ENCODE assay signal across 8 cellular contexts in the genomic region with DNA sequence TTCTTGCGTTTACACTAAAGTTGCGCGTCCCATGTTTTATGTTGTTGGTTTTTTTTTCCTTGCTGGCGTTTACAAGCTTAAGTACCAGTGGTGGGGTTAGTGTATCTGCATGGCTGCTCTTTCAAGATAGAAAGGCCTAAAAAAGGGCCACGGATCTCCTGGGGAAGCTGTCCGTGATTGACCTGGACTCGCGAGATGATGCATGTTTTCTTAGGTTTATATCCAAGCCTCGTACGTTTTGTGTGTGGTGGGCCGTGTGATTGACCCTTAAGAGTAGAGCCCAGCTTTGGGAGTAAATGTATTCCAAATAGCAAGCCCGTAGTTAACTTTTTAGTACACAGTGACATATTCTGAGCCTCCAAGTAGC. TPM values are rescaled to one million over a fixed set of nuclear protein-coding genes. Genes with fewer than 3 reads are reported as not detected.
DNase-seq lines count a peak whose midpoint lies in the region; ATAC-seq, FAIRE-seq and TF ChIP-seq lines count a peak whose summit lies in the region.
"Not testable (repeated sequence)": the region's sequence is repeated elsewhere in the genome, so short reads cannot be mapped to it uniquely, and the experiment has no call there.

No MANE protein-coding gene starts in this region.

- BruUV-seq in HepG2 (replicated peaks; lab: Mats Ljungman, UMichigan) = TSS peak; percentile 77

- H3K36me3 ChIP-seq in HepG2 (replicated peaks in 1 of 2; ENCODE audit: control insufficient read depth in 1 of 2, insufficient read depth in 2 of 2, low read length in 2 of 2) = not testable (repeated sequence)

- TF ChIP-seq CTCF in AG04449 (IDR thresholded peaks at IDR 0.05; ENCODE audit: insufficient read depth, low read length, missing control alignments); epithelial cell of esophagus (IDR thresholded peaks at IDR 0.05; ENCODE audit: insufficient read depth, low read depth, low read length, missing control alignments); HepG2 (CRISPR knock-in tag; IDR thresholded peaks at IDR 0.05): not testable (repeated sequence)

- H3K4me2 ChIP-seq in HepG2 (ENCODE audit: low read depth, low read length) = peak overlapping the region; percentile 73

- not testable (repeated sequence) for H3K9me3 ChIP-seq in HepG2 (ENCODE audit: low read length)

- not testable (repeated sequence) for TF ChIP-seq RAD21 in HepG2 (CRISPR knock-in tag; IDR thresholded peaks at IDR 0.05)

- in situ Hi-C loops in HepG2 (cut with HindIII; ENCODE audit: extremely low pct_ligation_motif_present, low pct_unique_long_range_greater_than_20kb) = not testable (repeated sequence)

- CTCF ChIA-PET in AG04449 (lab: Yijun Ruan, JAX) = interaction anchor here (1.9 kb wide), 1 partner anchor 347 kb away, joined by 8 read pairs; no protein-coding TSS in a partner anchor
- CTCF ChIA-PET in HepG2 (lab: Yijun Ruan, JAX; ENCODE audit: low intra/inter-chr PET ratio, low total read pairs) = not testable (repeated sequence)

- H3K27me3 ChIP-seq in HepG2 (ENCODE audit: control insufficient read depth in 1 of 2, insufficient read depth in 2 of 2, low read length in 2 of 2) = not testable (repeated sequence)

- H3K4me1 ChIP-seq in HepG2 (ENCODE audit: insufficient read depth, low read length) = peaks cover 16% of the 10 kb centered on the region

- H3K4me3 ChIP-seq in AG04449 (ENCODE audit: low read depth, low read length) = peak overlapping the region; percentile 60
- peak overlapping the region; percentile 78 for H3K4me3 ChIP-seq in epithelial cell of esophagus (ENCODE audit: low read length)
- H3K4me3 ChIP-seq in HepG2 (replicated peaks in 1 of 3; ENCODE audit: insufficient read depth in 1 of 3, low read depth in 2 of 3, low read length in 3 of 3) = peak overlapping the region; percentile 53 to 93 (median 83)

- peak overlapping the region; percentile 100 for H3K4me3 Mint-ChIP-seq in activated T-helper 2 cell treated with anti-CD3 and anti-CD28 coated beads, Interferon-gamma antibody, Interleukin-2, Interleukin-4, amounts not matched to agents 10 μg/mL and 5 μg/mL and 100 μg/mL, durations not matched to agents 14 hours and 24 hours and 36 hours (ENCODE audit: low read depth)

- FAIRE-seq in HepG2 (lab: Jason Lieb, UNC) = not testable (repeated sequence)

- H3K4me1 Mint-ChIP-seq in activated T-helper 2 cell treated with anti-CD3 and anti-CD28 coated beads, Interferon-gamma antibody, Interleukin-2, Interleukin-4, amounts not matched to agents 10 μg/mL and 5 μg/mL and 100 μg/mL, durations not matched to agents 14 hours and 24 hours and 36 hours (ENCODE audit: low read depth) = peaks cover 21% of the 10 kb centered on the region

- WGBS in HepG2 (ENCODE audit: low lambda C conversion rate) = 0% methylated on average over 12 of the region's 12 CpGs

- TF ChIP-seq POLR2A in HepG2 (IDR thresholded peaks at IDR 0.05; ENCODE audit: insufficient read depth in 1 of 2, low read depth in 2 of 2, low read length in 2 of 2) = not testable (repeated sequence)

- TF ChIP-seq EP300 in HepG2 (IDR thresholded peaks at IDR 0.05; ENCODE audit: low read depth in 2 of 2, low read length in 2 of 2); HepG2 (CRISPR knock-in tag; IDR thresholded peaks at IDR 0.05; ENCODE audit: borderline replicate concordance): not testable (repeated sequence)

- not testable (repeated sequence) for DNase-seq in AG04449 (ENCODE audit: low read depth, low spot score); activated T-helper 2 cell treated with anti-CD3 and anti-CD28 coated beads, Interferon-gamma antibody, Interleukin-2, Interleukin-4, amounts not matched to agents 10 μg/mL and 5 μg/mL and 100 μg/mL, durations not matched to agents 14 hours and 24 hours and 36 hours (ENCODE audit: low spot score)
- peak; percentile 11 for DNase-seq in NCI-H748 (lab: John Stamatoyannopoulos, UW; ENCODE audit: unreplicated experiment)
- DNase-seq in epithelial cell of esophagus (ENCODE audit: low read depth) = peak; percentile 4
- DNase-seq in HepG2 (ENCODE audit: low spot score) = peak; percentile 16
- DNase-seq in renal cortical epithelial cell (ENCODE audit: low read depth) = peak; percentile 6

- H3K9me3 Mint-ChIP-seq in activated T-helper 2 cell treated with anti-CD3 and anti-CD28 coated beads, Interferon-gamma antibody, Interleukin-2, Interleukin-4, amounts not matched to agents 10 μg/mL and 5 μg/mL and 100 μg/mL, durations not matched to agents 14 hours and 24 hours and 36 hours = not testable (repeated sequence)

- intact Hi-C loops in activated T-helper 2 cell treated with anti-CD3 and anti-CD28 coated beads, Interferon-gamma antibody, Interleukin-2, Interleukin-4, amounts not matched to agents 10 μg/mL and 5 μg/mL and 100 μg/mL, durations not matched to agents 14 hours and 24 hours and 36 hours (cut with micrococcal nuclease) = not testable (repeated sequence)
- intact Hi-C loops in HepG2 (cut with micrococcal nuclease; ENCODE audit: unreplicated experiment) = loop anchor here (5.0 kb wide), 1 partner anchor 280 kb away; no protein-coding TSS in a partner anchor

- H3K79me2 ChIP-seq in HepG2 (ENCODE audit: insufficient read depth, low read length) = peaks cover 41% of the 10 kb centered on the region

- H3K27me3 Mint-ChIP-seq in activated T-helper 2 cell treated with anti-CD3 and anti-CD28 coated beads, Interferon-gamma antibody, Interleukin-2, Interleukin-4, amounts not matched to agents 10 μg/mL and 5 μg/mL and 100 μg/mL, durations not matched to agents 14 hours and 24 hours and 36 hours (ENCODE audit: low read depth) = not testable (repeated sequence)

- H3K36me3 Mint-ChIP-seq in activated T-helper 2 cell treated with anti-CD3 and anti-CD28 coated beads, Interferon-gamma antibody, Interleukin-2, Interleukin-4, amounts not matched to agents 10 μg/mL and 5 μg/mL and 100 μg/mL, durations not matched to agents 14 hours and 24 hours and 36 hours (ENCODE audit: low read depth) = peaks cover 19% of the 10 kb centered on the region

- not testable (repeated sequence) for H2AFZ ChIP-seq in HepG2 (ENCODE audit: low read length)

- peak overlapping the region; percentile 90 for H3K27ac Mint-ChIP-seq in activated T-helper 2 cell treated with anti-CD3 and anti-CD28 coated beads, Interferon-gamma antibody, Interleukin-2, Interleukin-4, amounts not matched to agents 10 μg/mL and 5 μg/mL and 100 μg/mL, durations not matched to agents 14 hours and 24 hours and 36 hours

- H3K9ac ChIP-seq in HepG2 (ENCODE audit: insufficient read depth, low read depth, low read length) = peak overlapping the region; percentile 87

- POLR2A ChIA-PET in AG04449 (lab: Yijun Ruan, JAX) = not testable (repeated sequence)
- POLR2A ChIA-PET in HepG2 (lab: Yijun Ruan, JAX) = interaction anchor here (1.0 kb wide), 1 partner anchor 7 kb away, joined by 3 read pairs; no protein-coding TSS in a partner anchor

- peak overlapping the region; percentile 77 for H3K27ac ChIP-seq in HepG2 (ENCODE audit: extremely low read length, insufficient read depth, low read length)

- H4K20me1 ChIP-seq in HepG2 (ENCODE audit: insufficient read depth, low read length) = not testable (repeated sequence)

- ATAC-seq in GM19035 (IDR thresholded peaks at IDR 0.05; ENCODE audit: unreplicated experiment) = peak; percentile 13
- ATAC-seq in HG02973 (IDR thresholded peaks at IDR 0.05; ENCODE audit: unreplicated experiment) = peak; percentile 25
- peak; percentile 52 for ATAC-seq in HepG2

RNA-seq across cellular contexts. Expression of a gene that starts 0.5 kb away (rescaled TPM):
- total RNA-seq in activated T-helper 2 cell treated with anti-CD3 and anti-CD28 coated beads, Interferon-gamma antibody, Interleukin-2, Interleukin-4, amounts not matched to agents 10 μg/mL and 5 μg/mL and 100 μg/mL, durations not matched to agents 14 hours and 24 hours and 36 hours = 23.5 and 24.4 TPM in 2 replicates
- total RNA-seq in HepG2 (2016; rRNA removed; fragmentation: Illumina TruSeq; extraction: Trizol) (9.6 and 13.0 TPM in 2 replicates), renal cortical epithelial cell (14.0 and 18.1 TPM in 2 replicates)
- total RNA-seq in HepG2 (2016; cell fraction: cytosol; rRNA removed; fragmentation: Illumina TruSeq; extraction: Trizol; ENCODE audit: low read depth) = 6.2 and 7.5 TPM in 2 replicates
- 10.8 and 13.0 TPM in 2 replicates for total RNA-seq in HepG2 (2016; cell fraction: insoluble cytoplasmic fraction; rRNA removed; fragmentation: Illumina TruSeq; extraction: Trizol)
- 6.6 and 7.8 TPM in 2 replicates for total RNA-seq in HepG2 (2016; cell fraction: membrane; rRNA removed; fragmentation: Illumina TruSeq; extraction: Trizol)
- total RNA-seq in HepG2 (2016; cell fraction: nucleus; rRNA removed; fragmentation: Illumina TruSeq; extraction: Trizol) = 24.6 and 25.8 TPM in 2 replicates
- polyA plus RNA-seq in HepG2 (2011; rRNA removed) = 10.8 and 12.5 TPM in 2 replicates
- 4.7 and 7.2 TPM in 2 replicates for polyA plus RNA-seq in HepG2 (2011; cell fraction: cytosol; rRNA removed)
- 30.3 and 35.5 TPM in 2 replicates for polyA plus RNA-seq in HepG2 (2011; cell fraction: nucleus; rRNA removed)
- polyA plus RNA-seq in HepG2 (2012) = 8.9 and 9.7 TPM in 2 replicates
- 1.8 and 2.7 TPM in 2 replicates for polyA plus RNA-seq in HepG2 (2016; cell fraction: cytosol; fragmentation: Illumina TruSeq; extraction: Trizol; ENCODE audit: low read depth)
- 9.1 TPM in 2 replicates for polyA plus RNA-seq in HepG2 (2016; cell fraction: insoluble cytoplasmic fraction; fragmentation: Illumina TruSeq; extraction: Trizol; ENCODE audit: low read depth)
- 4.0 and 4.3 TPM in 2 replicates for polyA plus RNA-seq in HepG2 (2016; cell fraction: membrane; fragmentation: Illumina TruSeq; extraction: Trizol; ENCODE audit: low read depth)
- 30.1 and 35.0 TPM in 2 replicates for polyA plus RNA-seq in HepG2 (2016; cell fraction: nucleus; fragmentation: Illumina TruSeq; extraction: Trizol; ENCODE audit: insufficient read depth, low read depth)
- polyA minus RNA-seq in HepG2 (2011; rRNA and poly(A)+ RNA removed; ENCODE audit: low replicate concordance) = 7.0 and 14.2 TPM in 2 replicates
- polyA minus RNA-seq in HepG2 (2011; cell fraction: cytosol; rRNA and poly(A)+ RNA removed) = 3.9 and 5.7 TPM in 2 replicates
- 49.4 and 55.3 TPM in 2 replicates for polyA minus RNA-seq in HepG2 (2011; cell fraction: nucleus; rRNA and poly(A)+ RNA removed)

RNA-seq across cellular contexts. Expression of a gene that starts 0.5 kb away (rescaled TPM):
- 34.8 and 34.9 TPM in 2 replicates for total RNA-seq in activated T-helper 2 cell treated with anti-CD3 and anti-CD28 coated beads, Interferon-gamma antibody, Interleukin-2, Interleukin-4, amounts not matched to agents 10 μg/mL and 5 μg/mL and 100 μg/mL, durations not matched to agents 14 hours and 24 hours and 36 hours
- total RNA-seq in HepG2 (2016; rRNA removed; fragmentation: Illumina TruSeq; extraction: Trizol) (36.8 and 37.2 TPM in 2 replicates), renal cortical epithelial cell (36.8 and 51.6 TPM in 2 replicates)
- 31.6 and 33.2 TPM in 2 replicates for total RNA-seq in HepG2 (2016; cell fraction: cytosol; rRNA removed; fragmentation: Illumina TruSeq; extraction: Trizol; ENCODE audit: low read depth)
- 36.3 and 38.1 TPM in 2 replicates for total RNA-seq in HepG2 (2016; cell fraction: insoluble cytoplasmic fraction; rRNA removed; fragmentation: Illumina TruSeq; extraction: Trizol)
- total RNA-seq in HepG2 (2016; cell fraction: membrane; rRNA removed; fragmentation: Illumina TruSeq; extraction: Trizol) = 30.4 and 32.8 TPM in 2 replicates
- 55.9 and 64.5 TPM in 2 replicates for total RNA-seq in HepG2 (2016; cell fraction: nucleus; rRNA removed; fragmentation: Illumina TruSeq; extraction: Trizol)
- 11.4 and 12.4 TPM in 2 replicates for polyA plus RNA-seq in HepG2 (2011; rRNA removed)
- 6.7 and 8.1 TPM in 2 replicates for polyA plus RNA-seq in HepG2 (2011; cell fraction: cytosol; rRNA removed)
- polyA plus RNA-seq in HepG2 (2011; cell fraction: nucleus; rRNA removed) = 15.9 and 16.6 TPM in 2 replicates
- 12.5 and 12.6 TPM in 2 replicates for polyA plus RNA-seq in HepG2 (2012)
- polyA plus RNA-seq in HepG2 (2016; cell fraction: cytosol; fragmentation: Illumina TruSeq; extraction: Trizol; ENCODE audit: low read depth) = 0.85 and 0.93 TPM in 2 replicates
- 23.2 and 24.9 TPM in 2 replicates for polyA plus RNA-seq in HepG2 (2016; cell fraction: insoluble cytoplasmic fraction; fragmentation: Illumina TruSeq; extraction: Trizol; ENCODE audit: low read depth)
- polyA plus RNA-seq in HepG2 (2016; cell fraction: membrane; fragmentation: Illumina TruSeq; extraction: Trizol; ENCODE audit: low read depth) = 2.9 TPM in 2 replicates
- polyA plus RNA-seq in HepG2 (2016; cell fraction: nucleus; fragmentation: Illumina TruSeq; extraction: Trizol; ENCODE audit: insufficient read depth, low read depth) = 25.3 and 27.2 TPM in 2 replicates
- polyA minus RNA-seq in HepG2 (2011; rRNA and poly(A)+ RNA removed; ENCODE audit: low replicate concordance) = 15.7 and 33.8 TPM in 2 replicates
- polyA minus RNA-seq in HepG2 (2011; cell fraction: cytosol; rRNA and poly(A)+ RNA removed) = 16.3 and 18.3 TPM in 2 replicates
- polyA minus RNA-seq in HepG2 (2011; cell fraction: nucleus; rRNA and poly(A)+ RNA removed) = 110 and 121 TPM in 2 replicates

RNA-seq across cellular contexts. Expression of a gene that starts 45.9 kb away (rescaled TPM):
- 22.5 and 25.8 TPM in 2 replicates for total RNA-seq in activated T-helper 2 cell treated with anti-CD3 and anti-CD28 coated beads, Interferon-gamma antibody, Interleukin-2, Interleukin-4, amounts not matched to agents 10 μg/mL and 5 μg/mL and 100 μg/mL, durations not matched to agents 14 hours and 24 hours and 36 hours
- total RNA-seq in HepG2 (2016; rRNA removed; fragmentation: Illumina TruSeq; extraction: Trizol) = 2.9 and 7.7 TPM in 2 replicates
- 2.6 and 2.7 TPM in 2 replicates for total RNA-seq in HepG2 (2016; cell fraction: cytosol; rRNA removed; fragmentation: Illumina TruSeq; extraction: Trizol; ENCODE audit: low read depth)
- 2.9 and 8.5 TPM in 2 replicates for total RNA-seq in HepG2 (2016; cell fraction: insoluble cytoplasmic fraction; rRNA removed; fragmentation: Illumina TruSeq; extraction: Trizol)
- 3.6 and 4.6 TPM in 2 replicates for total RNA-seq in HepG2 (2016; cell fraction: membrane; rRNA removed; fragmentation: Illumina TruSeq; extraction: Trizol)
- total RNA-seq in HepG2 (2016; cell fraction: nucleus; rRNA removed; fragmentation: Illumina TruSeq; extraction: Trizol) = 13.6 and 16.4 TPM in 2 replicates
- 19.5 and 21.9 TPM in 2 replicates for polyA plus RNA-seq in HepG2 (2011; rRNA removed)
- polyA plus RNA-seq in HepG2 (2011; cell fraction: cytosol; rRNA removed) = 4.9 and 6.2 TPM in 2 replicates
- polyA plus RNA-seq in HepG2 (2011; cell fraction: nucleus; rRNA removed) = 100 and 102 TPM in 2 replicates
- polyA plus RNA-seq in HepG2 (2012) = 10.5 and 12.1 TPM in 2 replicates
- polyA plus RNA-seq in HepG2 (2016; cell fraction: cytosol; fragmentation: Illumina TruSeq; extraction: Trizol; ENCODE audit: low read depth) = 2.0 and 2.4 TPM in 2 replicates
- 3.7 and 5.0 TPM in 2 replicates for polyA plus RNA-seq in HepG2 (2016; cell fraction: insoluble cytoplasmic fraction; fragmentation: Illumina TruSeq; extraction: Trizol; ENCODE audit: low read depth)
- 3.1 and 4.3 TPM in 2 replicates for polyA plus RNA-seq in HepG2 (2016; cell fraction: membrane; fragmentation: Illumina TruSeq; extraction: Trizol; ENCODE audit: low read depth)
- 74.3 and 78.0 TPM in 2 replicates for polyA plus RNA-seq in HepG2 (2016; cell fraction: nucleus; fragmentation: Illumina TruSeq; extraction: Trizol; ENCODE audit: insufficient read depth, low read depth)
- 4.0 and 9.2 TPM in 2 replicates for polyA minus RNA-seq in HepG2 (2011; rRNA and poly(A)+ RNA removed; ENCODE audit: low replicate concordance)
- polyA minus RNA-seq in HepG2 (2011; cell fraction: cytosol; rRNA and poly(A)+ RNA removed) = 0.70 and 1.3 TPM in 2 replicates
- 12.9 and 13.0 TPM in 2 replicates for polyA minus RNA-seq in HepG2 (2011; cell fraction: nucleus; rRNA and poly(A)+ RNA removed)
- 1.0 and 3.6 TPM in 2 replicates for total RNA-seq in renal cortical epithelial cell
